Comparison of ENCODE assay signal across 11 cellular contexts in genomic region chr11:60367009-60367408, GRCh38. TPM values are rescaled to one million over a fixed set of nuclear protein-coding genes. Genes with fewer than 3 reads are reported as not detected.
DNase-seq lines count a peak whose midpoint lies in the region; ATAC-seq and TF ChIP-seq lines count a peak whose summit lies in the region.
"Had no signal": no experiment of that assay in that cellular context is flagged by ENCODE, and none has a peak within 500 bp of the region (broad histone marks: within the 10 kb centered on the region; RNA-seq: fewer than 3 reads in every experiment).

No MANE protein-coding gene starts in this region.

- no peaks in the 10 kb centered on the region for H3K36me3 Mint-ChIP-seq in activated CD8-positive, alpha-beta memory T cell treated with anti-CD3 and anti-CD28 coated beads, Interleukin-2, amount 10 ng/mL, durations not matched to agents 7 days and 5 days

- H3K27me3 ChIP-seq in A673 (replicated peaks; ENCODE audit: insufficient read depth, low read depth, low read length, poor library complexity): peaks cover 37% of the 10 kb centered on the region

- POLR2A ChIA-PET in A673 (lab: Charles Lee; ENCODE audit: low non-redundant PET): no interaction called here

- no peaks in the 10 kb centered on the region for H3K4me1 Mint-ChIP-seq in activated CD8-positive, alpha-beta memory T cell treated with anti-CD3 and anti-CD28 coated beads, Interleukin-2, amount 10 ng/mL, durations not matched to agents 7 days and 5 days

- no peaks in the 10 kb centered on the region for H3K9me3 ChIP-seq in A673 (ENCODE audit: low read depth, low read length, poor library complexity, severe bottlenecking)

- ATAC-seq in GM18909 (IDR thresholded peaks at IDR 0.05; ENCODE audit: poor library complexity, unreplicated experiment) (peak; percentile 85), HG02642 (IDR thresholded peaks at IDR 0.05; ENCODE audit: poor library complexity, unreplicated experiment) (peak; percentile 82), HG03571 (IDR thresholded peaks at IDR 0.05; ENCODE audit: unreplicated experiment) (peak; percentile 80)
- no peak for ATAC-seq in activated CD8-positive, alpha-beta memory T cell treated with anti-CD3 and anti-CD28 coated beads, Interleukin-2, amount 10 ng/mL, durations not matched to agents 7 days and 5 days

- H3K27me3 Mint-ChIP-seq in activated CD8-positive, alpha-beta memory T cell treated with anti-CD3 and anti-CD28 coated beads, Interleukin-2, amount 10 ng/mL, durations not matched to agents 7 days and 5 days: peaks cover 45% of the 10 kb centered on the region

- no TSS peak for BruUV-seq in A673 (replicated peaks; lab: Mats Ljungman, UMichigan)

- CTCF ChIA-PET in A673 (lab: Charles Lee): no interaction called here
- CTCF ChIA-PET in activated CD8-positive, alpha-beta memory T cell treated with anti-CD3 and anti-CD28 coated beads, Interleukin-2, amount 10 ng/mL, durations not matched to agents 7 days and 5 days (lab: Charles Lee): interaction anchor here (1.1 to 1.4 kb wide), 2 partner anchors 32 to 252 kb away, joined by 3 read pairs; no protein-coding TSS in a partner anchor

- no peak for TF ChIP-seq CTCF in A673 (conservative IDR thresholded peaks at IDR 0.05; ENCODE audit: low read depth, low read length)

- peak; percentile 18 for DNase-seq in A673 (ENCODE audit: low spot score)
- no peak for DNase-seq in amniotic stem cell (lab: John Stamatoyannopoulos, UW)
- DNase-seq in activated CD8-positive, alpha-beta memory T cell treated with anti-CD3 and anti-CD28 coated beads, Interleukin-2, amount 10 ng/mL, durations not matched to agents 7 days and 5 days: no peak
- DNase-seq in NCI-H2227 (lab: John Stamatoyannopoulos, UW; ENCODE audit: unreplicated experiment): no peak
- no peak for DNase-seq in mesenteric fat pad (ENCODE audit: low spot score)
- DNase-seq: aorta, HCEC 1CT, NCI-H2227 treated with DMSO at 0.1 percent for 48 hours had no signal

- H3K36me3 ChIP-seq in A673 (ENCODE audit: insufficient read depth, low read length, poor library complexity, severe bottlenecking): no peaks in the 10 kb centered on the region

- intact Hi-C loops in A673 (cut with micrococcal nuclease; ENCODE audit: unreplicated experiment): no loop called here

- no peak overlapping the region for H3K27ac ChIP-seq in A673 (ENCODE audit: low read depth, low read length, poor library complexity, severe bottlenecking)

- no peaks in the 10 kb centered on the region for H3K9me3 Mint-ChIP-seq in activated CD8-positive, alpha-beta memory T cell treated with anti-CD3 and anti-CD28 coated beads, Interleukin-2, amount 10 ng/mL, durations not matched to agents 7 days and 5 days (ENCODE audit: low read depth)

- H3K4me3 ChIP-seq in A673 (ENCODE audit: low read depth, low read length, poor library complexity, severe bottlenecking): no peak overlapping the region

- H3K4me3 Mint-ChIP-seq in activated CD8-positive, alpha-beta memory T cell treated with anti-CD3 and anti-CD28 coated beads, Interleukin-2, amount 10 ng/mL, durations not matched to agents 7 days and 5 days: no peak overlapping the region

- H3K4me1 ChIP-seq in A673 (ENCODE audit: insufficient read depth, low read length, poor library complexity, severe bottlenecking): no peaks in the 10 kb centered on the region

- no peak overlapping the region for H3K27ac Mint-ChIP-seq in activated CD8-positive, alpha-beta memory T cell treated with anti-CD3 and anti-CD28 coated beads, Interleukin-2, amount 10 ng/mL, durations not matched to agents 7 days and 5 days

RNA-seq across cellular contexts. Expression of gene MS4A7, which starts 11.3 kb away (rescaled TPM):
- total RNA-seq in A673 (2021) (not detected in 2 replicates), mesenteric fat pad (188 TPM)
- not detected for total RNA-seq in activated CD8-positive, alpha-beta memory T cell treated with anti-CD3 and anti-CD28 coated beads, Interleukin-2, amount 10 ng/mL, durations not matched to agents 7 days and 5 days

RNA-seq across cellular contexts. Expression of gene MS4A14, which starts 29.2 kb away (rescaled TPM):
- total RNA-seq in A673 (2021) (not detected in 2 replicates), mesenteric fat pad (3.6 TPM)
- total RNA-seq in activated CD8-positive, alpha-beta memory T cell treated with anti-CD3 and anti-CD28 coated beads, Interleukin-2, amount 10 ng/mL, durations not matched to agents 7 days and 5 days: not detected

RNA-seq across cellular contexts. Expression of gene MS4A6E, which starts 40.0 kb away (rescaled TPM):
- total RNA-seq in A673 (2021) (not detected in 2 replicates), mesenteric fat pad (3.6 TPM)
- not detected for total RNA-seq in activated CD8-positive, alpha-beta memory T cell treated with anti-CD3 and anti-CD28 coated beads, Interleukin-2, amount 10 ng/mL, durations not matched to agents 7 days and 5 days

Comparison
In these comparisons a context has a peak if more than half of its experiments do, and no peak if none do; other contexts are left out.
1. RNA of gene MS4A7, which starts 11.3 kb away (total RNA-seq): 188 TPM in mesenteric fat pad (single experiment); not detected in A673 and not detected in activated CD8-positive, alpha-beta memory T cell treated with anti-CD3 and anti-CD28 coated beads, Interleukin-2, amount 10 ng/mL, durations not matched to agents 7 days and 5 days; every median in the first group is over 100 times any median in the second.